12 cellular contexts compared by ENCODE assay signal in genomic region chr13:80400164-80400767, GRCh38. TPM values are rescaled to one million over a fixed set of nuclear protein-coding genes. Genes with fewer than 3 reads are reported as not detected.
DNase-seq lines count a peak whose midpoint lies in the region; ATAC-seq and TF ChIP-seq lines count a peak whose summit lies in the region.
"Had no signal": no experiment of that assay in that cellular context is flagged by ENCODE, and none has a peak within 500 bp of the region (broad histone marks: within the 10 kb centered on the region; RNA-seq: fewer than 3 reads in every experiment).

No MANE protein-coding gene starts in this region.

- ATAC-seq in GM19463 (IDR thresholded peaks at IDR 0.05; ENCODE audit: unreplicated experiment), result peak; percentile 22
- peak; percentile 77 for ATAC-seq in memory B cell (ENCODE audit: low read depth)
- no peak for ATAC-seq in HG02970 (IDR thresholded peaks at IDR 0.05; ENCODE audit: low FRiP score, unreplicated experiment)
- no peak for ATAC-seq in GM18873 (IDR thresholded peaks at IDR 0.05; ENCODE audit: low FRiP score, unreplicated experiment)
- ATAC-seq in GM21515 (IDR thresholded peaks at IDR 0.05; ENCODE audit: unreplicated experiment), result no peak

- peaks cover 9% of the 10 kb centered on the region for H3K9me3 Mint-ChIP-seq in memory B cell

- no peaks in the 10 kb centered on the region for H3K27me3 Mint-ChIP-seq in memory B cell
- H3K27me3 Mint-ChIP-seq: activated naive CD8-positive, alpha-beta T cell had no signal

- DNase-seq in GM12865 (ENCODE audit: low read depth) (peak; percentile 8), MV-4-11 (lab: John Stamatoyannopoulos, UW) (peak; percentile 45), memory B cell (ENCODE audit: low spot score in 2 of 2) (peak in 1 of 2 donors; percentile 5), SK-N-DZ (ENCODE audit: low spot score) (no peak)
- DNase-seq: NCI-H1930; stimulated activated CD4-positive, alpha-beta T cell treated with anti-CD3 and anti-CD28 coated beads, Interleukin-4, amount 100 ng/mL, for 1 hour; T-helper 1 cell had no signal

- H3K4me1 Mint-ChIP-seq in memory B cell, result peaks cover 21% of the 10 kb centered on the region

- peak overlapping the region; percentile 33 for H3K4me3 Mint-ChIP-seq in memory B cell

- no peak for TF ChIP-seq CTCF in GM12865 (IDR thresholded peaks at IDR 0.05; ENCODE audit: insufficient read depth, low read depth, low read length, missing control alignments)

- no peak overlapping the region for H3K4me3 ChIP-seq in GM12865 (ENCODE audit: low read depth, low read length)

- peak overlapping the region; percentile 89 for H3K27ac Mint-ChIP-seq in memory B cell
- H3K27ac Mint-ChIP-seq: activated naive CD8-positive, alpha-beta T cell had no signal

- H3K36me3 Mint-ChIP-seq in memory B cell, result peaks cover 3% of the 10 kb centered on the region
- H3K36me3 Mint-ChIP-seq: activated naive CD8-positive, alpha-beta T cell had no signal

RNA-seq across cellular contexts. Expression of gene SPRY2, which starts 59.3 kb away (rescaled TPM):
- polyA plus RNA-seq in SK-N-DZ (2014; cell fraction: cytosol; rRNA removed), result 7.3 and 10.7 TPM in 2 replicates
- 7.4 and 10.0 TPM in 2 replicates for polyA plus RNA-seq in SK-N-DZ (2014; cell fraction: nucleus; rRNA removed)

Comparison
In these comparisons a context has a peak if more than half of its experiments do, and no peak if none do; other contexts are left out.
1. ATAC-seq: peak in GM19463 (single experiment) and memory B cell (single experiment); none in HG02970 (single experiment), GM18873 (single experiment) and GM21515 (single experiment).